8 cellular contexts compared by ENCODE assay signal in genomic region chr1:116146447-116147113, GRCh38. TPM values are rescaled to one million over a fixed set of nuclear protein-coding genes. Genes with fewer than 3 reads are reported as not detected.
"Had no signal": no experiment of that assay in that cellular context is flagged by ENCODE, and none has a peak within 500 bp of the region (broad histone marks: within the 10 kb centered on the region; RNA-seq: fewer than 3 reads in every experiment).

No MANE protein-coding gene starts in this region.

RNA-seq across cellular contexts. Expression of gene MAB21L3, which starts 35.4 kb away (rescaled TPM):
- total RNA-seq: left ventricle myocardium superior, mucosa of gallbladder, natural killer cell, sciatic nerve, uterus had no signal
- polyA plus RNA-seq: heart right ventricle, pancreas, right cardiac atrium had no signal
